1 cellular context compared by ENCODE assay signal in genomic region chr10:80126876-80127275, GRCh38.
TF ChIP-seq lines count a peak whose summit lies in the region.

No MANE protein-coding gene starts in this region.

TF ChIP-seq in H1, 55 proteins besides CTCF, POLR2A, EP300 and RAD21 (continued from another document):
- TF ChIP-seq ATF2 (IDR thresholded peaks at IDR 0.05; ENCODE audit: low read length) (no peak), TAF7 (optimal IDR thresholded peaks at IDR 0.05; ENCODE audit: borderline replicate concordance, low read depth, low read length) (no peak), CBX8 (IDR thresholded peaks at IDR 0.05; ENCODE audit: borderline replicate concordance, low read depth, low read length) (no peak), ATF3 (IDR thresholded peaks at IDR 0.05; ENCODE audit: insufficient read depth, low read depth, low read length) (no peak), SAP30 (IDR thresholded peaks at IDR 0.05; ENCODE audit: insufficient read depth, insufficient replicate concordance, low read length) (no peak), MAFK (IDR thresholded peaks at IDR 0.05; ENCODE audit: low read depth, low read length) (no peak), BACH1 (IDR thresholded peaks at IDR 0.05; ENCODE audit: low read length) (no peak), SUZ12 (IDR thresholded peaks at IDR 0.05; ENCODE audit: low read length) (no peak), BCL11A (IDR thresholded peaks at IDR 0.05; ENCODE audit: low read depth in 2 of 2, low read length in 2 of 2) (no peak), KDM5A (IDR thresholded peaks at IDR 0.05; ENCODE audit: low read length) (no peak), CREB1 (IDR thresholded peaks at IDR 0.05) (no peak), RNF2 (IDR thresholded peaks at IDR 0.05; ENCODE audit: borderline replicate concordance, low read depth, low read length, missing control alignments, poor library complexity, severe bottlenecking) (no peak), GTF2F1 (IDR thresholded peaks at IDR 0.05; ENCODE audit: borderline replicate concordance, low read depth, low read length) (no peak), FOSL1 (IDR thresholded peaks at IDR 0.05; ENCODE audit: insufficient read depth, low read depth, low read length) (no peak), SIRT6 (IDR thresholded peaks at IDR 0.05; ENCODE audit: low read length) (no peak), SP1 (IDR thresholded peaks at IDR 0.05; ENCODE audit: low read depth, low read length) (no peak)
